In genomic region chr21:29346281-29346680, GRCh38 we compare ENCODE assay signal across 28 cellular contexts. TPM values are rescaled to one million over a fixed set of nuclear protein-coding genes. Genes with fewer than 3 reads are reported as not detected.
DNase-seq lines count a peak whose midpoint lies in the region; ATAC-seq, FAIRE-seq and TF ChIP-seq lines count a peak whose summit lies in the region.
"Had no signal": no experiment of that assay in that cellular context is flagged by ENCODE, and none has a peak within 500 bp of the region (broad histone marks: within the 10 kb centered on the region; RNA-seq: fewer than 3 reads in every experiment).

No MANE protein-coding gene starts in this region.

- H3K27ac ChIP-seq in HepG2 (ENCODE audit: extremely low read length, insufficient read depth, low read length), result no peak overlapping the region
- H3K27ac ChIP-seq in SK-N-SH (ENCODE audit: low read depth in 2 of 2, low read length in 1 of 2), result no peak overlapping the region
- H3K27ac ChIP-seq in heart left ventricle, result no peak overlapping the region
- H3K27ac ChIP-seq: brain microvascular endothelial cell, psoas muscle, transverse colon had no signal

- WGBS in HepG2 (ENCODE audit: low lambda C conversion rate), result 90% methylated on average over 3 of the region's 3 CpGs
- 100% methylated on average over 3 of the region's 3 CpGs for WGBS in SK-N-SH (ENCODE audit: low lambda C conversion rate)
- WGBS in heart left ventricle, 4 donors, result 91 to 99% (median 97%) methylated on average over 3 of the region's 3 CpGs

- BruUV-seq in Calu3 (replicated peaks; lab: Mats Ljungman, UMichigan) (no TSS peak), HepG2 (replicated peaks; lab: Mats Ljungman, UMichigan) (no TSS peak)

- H3K27ac Mint-ChIP-seq in Calu3 (ENCODE audit: unreplicated experiment) (peak overlapping the region; percentile 10), activated B cell treated with CpG ODN at 0.5 μM for 24 hours (peak overlapping the region; percentile 46)
- H3K27ac Mint-ChIP-seq in stimulated activated naive B cell treated with anti-CD40 and anti-IgM and Interleukin-4, amounts not matched to agents 10 μg/mL and 1 μg/mL and 100 μg/mL, for 72 hours, result peak overlapping the region; percentile 82
- H3K27ac Mint-ChIP-seq: activated CD4-positive, alpha-beta memory T cell treated with anti-CD3 and anti-CD28 coated beads for 36 hours had no signal

- intact Hi-C loops in Calu3 (cut with micrococcal nuclease; ENCODE audit: unreplicated experiment) (loop anchor here (5.0 kb wide), 1 partner anchor 254 kb away; no protein-coding TSS in a partner anchor), activated B cell treated with CpG ODN at 0.5 μM for 24 hours (cut with micrococcal nuclease) (no loop called here), HepG2 (cut with micrococcal nuclease; ENCODE audit: unreplicated experiment) (loop anchor here (5.0 to 10.0 kb wide), 2 partner anchors 49 to 81 kb away; partner anchors contain the start of gene BACH1), heart left ventricle (cut with DNase I) (loop anchor here in 5 of 10 donors (5.0 to 10.0 kb wide), 4 partner anchors 44 to 184 kb away; no protein-coding TSS in a partner anchor)

- H4K20me1 ChIP-seq in HepG2 (ENCODE audit: insufficient read depth, low read length), result no peaks in the 10 kb centered on the region
- no peaks in the 10 kb centered on the region for H4K20me1 ChIP-seq in SK-N-SH (ENCODE audit: insufficient read depth)

- in situ Hi-C loops in HepG2 (cut with HindIII; ENCODE audit: extremely low pct_ligation_motif_present, low pct_unique_long_range_greater_than_20kb), result loop anchor here (5.0 kb wide), 1 partner anchor 184 kb away; no protein-coding TSS in a partner anchor

- H3K36me3 ChIP-seq in HepG2 (replicated peaks in 1 of 2; ENCODE audit: control insufficient read depth in 1 of 2, insufficient read depth in 2 of 2, low read length in 2 of 2), result peaks cover 0 to 17% of the 10 kb centered on the region in 2 experiments; a peak in 4 of 5 replicates
- H3K36me3 ChIP-seq in SK-N-SH (replicated peaks in 1 of 2; ENCODE audit: control insufficient read depth in 1 of 2, insufficient read depth in 2 of 2, low read length in 1 of 2), result peaks cover 10 to 12% of the 10 kb centered on the region in 2 experiments
- H3K36me3 ChIP-seq in heart left ventricle, result peaks cover 0 to 24% (median 0%) of the 10 kb centered on the region in 9 donors
- H3K36me3 ChIP-seq: brain microvascular endothelial cell, sigmoid colon, transverse colon had no signal

- H3K4me1 Mint-ChIP-seq in Calu3 (ENCODE audit: low read depth, unreplicated experiment) (peaks cover 12% of the 10 kb centered on the region), activated B cell treated with CpG ODN at 0.5 μM for 24 hours (peaks cover 36% of the 10 kb centered on the region)
- H3K4me1 Mint-ChIP-seq in stimulated activated naive B cell treated with anti-CD40 and anti-IgM and Interleukin-4, amounts not matched to agents 10 μg/mL and 1 μg/mL and 100 μg/mL, for 72 hours, result peaks cover 28 to 36% of the 10 kb centered on the region in 2 donors

- H3K27me3 ChIP-seq in HepG2 (ENCODE audit: control insufficient read depth in 1 of 2, insufficient read depth in 2 of 2, low read length in 2 of 2), result no peaks in the 10 kb centered on the region
- H3K27me3 ChIP-seq in SK-N-SH (ENCODE audit: insufficient read depth), result no peaks in the 10 kb centered on the region
- no peaks in the 10 kb centered on the region for H3K27me3 ChIP-seq in heart left ventricle
- H3K27me3 ChIP-seq: brain microvascular endothelial cell, sigmoid colon, transverse colon had no signal

- no peak overlapping the region for H2AFZ ChIP-seq in HepG2 (ENCODE audit: low read length)
- no peak overlapping the region for H2AFZ ChIP-seq in SK-N-SH (ENCODE audit: low read depth)

- ATAC-seq in activated B cell treated with CpG ODN at 0.5 μM for 24 hours (ENCODE audit: low read depth), result no peak
- ATAC-seq in HepG2, result no peak
- ATAC-seq in stimulated activated naive B cell treated with anti-CD40 and anti-IgM and Interleukin-4, amounts not matched to agents 10 μg/mL and 1 μg/mL and 100 μg/mL, for 72 hours (replicated peaks), result no peak
- ATAC-seq in heart left ventricle, result no peak
- ATAC-seq: activated CD4-positive, CD25-positive, alpha-beta regulatory T cell treated with anti-CD3 and anti-CD28 coated beads, Interleukin-2, amount 50 U/mL, for 24 hours; psoas muscle had no signal

- H3K4me2 ChIP-seq in HepG2 (ENCODE audit: low read depth, low read length) (no peak overlapping the region), SK-N-SH (no peak overlapping the region)

- no peak for FAIRE-seq in HepG2 (lab: Jason Lieb, UNC)
- FAIRE-seq: D721Med had no signal

- TF ChIP-seq EP300 in HepG2 (IDR thresholded peaks at IDR 0.05; ENCODE audit: low read depth in 2 of 2, low read length in 2 of 2), result no peak
- no peak for TF ChIP-seq EP300 in HepG2 (CRISPR knock-in tag; IDR thresholded peaks at IDR 0.05; ENCODE audit: borderline replicate concordance)
- TF ChIP-seq EP300 in SK-N-SH (IDR thresholded peaks at IDR 0.05; ENCODE audit: borderline replicate concordance in 1 of 2, low read depth in 1 of 2, low read length in 1 of 2), result no peak

- TF ChIP-seq POLR2A in HepG2 (IDR thresholded peaks at IDR 0.05; ENCODE audit: insufficient read depth in 1 of 2, low read depth in 2 of 2, low read length in 2 of 2) (no peak), heart left ventricle (IDR thresholded peaks at IDR 0.05) (no peak)

- H3K9me3 ChIP-seq in HepG2 (ENCODE audit: low read length) (no peaks in the 10 kb centered on the region), SK-N-SH (no peaks in the 10 kb centered on the region), heart left ventricle (no peaks in the 10 kb centered on the region)
- H3K9me3 ChIP-seq: psoas muscle, sigmoid colon, transverse colon had no signal

- H3K9me2 ChIP-seq in SK-N-SH, result no peaks in the 10 kb centered on the region

- H3K4me1 ChIP-seq in HepG2 (ENCODE audit: insufficient read depth, low read length) (peaks cover 24% of the 10 kb centered on the region), SK-N-SH (ENCODE audit: control insufficient read depth in 1 of 2, insufficient read depth in 2 of 2, low read depth in 1 of 2, low read length in 1 of 2) (peaks cover 18 to 26% of the 10 kb centered on the region in 2 experiments; a peak in 3 of 4 replicates), heart left ventricle (peaks cover 2 to 64% (median 26%) of the 10 kb centered on the region in 12 donors)

- TF ChIP-seq RAD21 in HepG2 (CRISPR knock-in tag; IDR thresholded peaks at IDR 0.05), result no peak
- no peak for TF ChIP-seq RAD21 in SK-N-SH (IDR thresholded peaks at IDR 0.05; ENCODE audit: low read length)

- DNase-seq in Calu3, result no peak
- no peak for DNase-seq in activated B cell treated with CpG ODN at 0.5 μM for 24 hours
- no peak for DNase-seq in HepG2 (ENCODE audit: low spot score)
- no peak for DNase-seq in stimulated activated naive B cell treated with anti-CD40 and anti-IgM and Interleukin-4, amounts not matched to agents 10 μg/mL and 1 μg/mL and 100 μg/mL, for 72 hours
- DNase-seq in T-helper 1 cell, result no peak
- no peak for DNase-seq in SK-N-SH
- no peak for DNase-seq in heart left ventricle
- DNase-seq: activated CD4-positive, alpha-beta memory T cell treated with anti-CD3 and anti-CD28 coated beads for 36 hours; activated CD8-positive, alpha-beta memory T cell treated with anti-CD3 and anti-CD28 coated beads, Interleukin-2, amount 50 U/mL, for 4 hours; activated naive CD4-positive, alpha-beta T cell treated with anti-CD3 and anti-CD28 coated beads, Interleukin-2, amount 50 U/mL, for 16 hours; amygdala; brain microvascular endothelial cell; hypothalamus; KBM-7; MM.1S; NCI-H2029; NCI-H510A treated with DMSO at 0.1 percent for 48 hours; nucleus accumbens; psoas muscle; RPMI8226; sigmoid colon; stimulated activated CD4-positive, alpha-beta T cell treated with anti-CD3 and anti-CD28 coated beads, Interleukin-12 subunit alpha, Interleukin-12 subunit beta, amount 100 ng/mL, for 4 hours; stimulated activated CD4-positive, alpha-beta T cell treated with anti-CD3 and anti-CD28 coated beads, Interleukin-4, amount 100 ng/mL, for 1 hour; T-helper 2 cell; transverse colon had no signal

- POLR2A ChIA-PET in activated B cell treated with CpG ODN at 0.5 μM for 24 hours (lab: Charles Lee), result no interaction called here
- POLR2A ChIA-PET in HepG2 (lab: Yijun Ruan, JAX), result no interaction called here
- POLR2A ChIA-PET in SK-N-SH (lab: Yijun Ruan, JAX), result no interaction called here

- H3K4me3 Mint-ChIP-seq in Calu3 (ENCODE audit: low read depth, unreplicated experiment), result no peak overlapping the region
- H3K4me3 Mint-ChIP-seq in activated B cell treated with CpG ODN at 0.5 μM for 24 hours, result no peak overlapping the region
- H3K4me3 Mint-ChIP-seq in stimulated activated naive B cell treated with anti-CD40 and anti-IgM and Interleukin-4, amounts not matched to agents 10 μg/mL and 1 μg/mL and 100 μg/mL, for 72 hours, result peak overlapping the region; percentile 4 to 55
- H3K4me3 Mint-ChIP-seq: activated CD4-positive, alpha-beta memory T cell treated with anti-CD3 and anti-CD28 coated beads for 36 hours; activated T-helper 1 cell treated with anti-CD3 and anti-CD28 coated beads, Interleukin-12 subunit alpha, Interleukin-12 subunit beta, Interleukin-2, Interleukin-4 antibody, amounts not matched to agents 30 ng/mL and 10 ng/mL and 1 ng/mL, durations not matched to agents 14 hours and 24 hours and 36 hours had no signal

- CTCF ChIA-PET in Calu3 (lab: Charles Lee), result interaction anchor here (1.0 kb wide), 1 partner anchor 43 kb away, joined by 3 read pairs; no protein-coding TSS in a partner anchor
- CTCF ChIA-PET in activated B cell treated with CpG ODN at 0.5 μM for 24 hours (lab: Charles Lee), result no interaction called here
- CTCF ChIA-PET in HepG2 (lab: Yijun Ruan, JAX; ENCODE audit: low intra/inter-chr PET ratio, low total read pairs), result no interaction called here
- CTCF ChIA-PET in SK-N-SH (lab: Yijun Ruan, JAX), result no interaction called here

- H3K79me2 ChIP-seq in HepG2 (ENCODE audit: insufficient read depth, low read length), result no peaks in the 10 kb centered on the region
- H3K79me2 ChIP-seq in SK-N-SH (ENCODE audit: insufficient read depth), result peaks cover 65% of the 10 kb centered on the region

- H3K27me3 Mint-ChIP-seq in Calu3 (ENCODE audit: unreplicated experiment) (no peaks in the 10 kb centered on the region), activated B cell treated with CpG ODN at 0.5 μM for 24 hours (no peaks in the 10 kb centered on the region)
- no peaks in the 10 kb centered on the region for H3K27me3 Mint-ChIP-seq in stimulated activated naive B cell treated with anti-CD40 and anti-IgM and Interleukin-4, amounts not matched to agents 10 μg/mL and 1 μg/mL and 100 μg/mL, for 72 hours
- H3K27me3 Mint-ChIP-seq: activated CD4-positive, alpha-beta memory T cell treated with anti-CD3 and anti-CD28 coated beads for 36 hours had no signal

- H3K9me3 Mint-ChIP-seq in Calu3 (ENCODE audit: low read depth, unreplicated experiment), result no peaks in the 10 kb centered on the region
- H3K9me3 Mint-ChIP-seq in activated B cell treated with CpG ODN at 0.5 μM for 24 hours, result no peaks in the 10 kb centered on the region
- H3K9me3 Mint-ChIP-seq in stimulated activated naive B cell treated with anti-CD40 and anti-IgM and Interleukin-4, amounts not matched to agents 10 μg/mL and 1 μg/mL and 100 μg/mL, for 72 hours, result peaks cover 0 to 5% of the 10 kb centered on the region in 2 donors
- H3K9me3 Mint-ChIP-seq: activated CD4-positive, alpha-beta memory T cell treated with anti-CD3 and anti-CD28 coated beads for 36 hours; activated T-helper 1 cell treated with anti-CD3 and anti-CD28 coated beads, Interleukin-12 subunit alpha, Interleukin-12 subunit beta, Interleukin-2, Interleukin-4 antibody, amounts not matched to agents 30 ng/mL and 10 ng/mL and 1 ng/mL, durations not matched to agents 14 hours and 24 hours and 36 hours had no signal

- H3K36me3 Mint-ChIP-seq in Calu3 (ENCODE audit: insufficient read depth, unreplicated experiment) (peaks cover 23% of the 10 kb centered on the region), activated B cell treated with CpG ODN at 0.5 μM for 24 hours (ENCODE audit: low read depth) (peaks cover 60% of the 10 kb centered on the region)
- H3K36me3 Mint-ChIP-seq in stimulated activated naive B cell treated with anti-CD40 and anti-IgM and Interleukin-4, amounts not matched to agents 10 μg/mL and 1 μg/mL and 100 μg/mL, for 72 hours, result peaks cover 18 to 45% of the 10 kb centered on the region in 2 donors

- no peak overlapping the region for H3K4me3 ChIP-seq in HepG2 (replicated peaks in 1 of 3; ENCODE audit: insufficient read depth in 1 of 3, low read depth in 2 of 3, low read length in 3 of 3)
- no peak overlapping the region for H3K4me3 ChIP-seq in SK-N-SH (ENCODE audit: low read depth in 2 of 2, low read length in 1 of 2)
- no peak overlapping the region for H3K4me3 ChIP-seq in heart left ventricle
- H3K4me3 ChIP-seq: psoas muscle, sigmoid colon, transverse colon had no signal

- H3K9ac ChIP-seq in HepG2 (ENCODE audit: insufficient read depth, low read depth, low read length) (no peak overlapping the region), SK-N-SH (no peak overlapping the region)

- TF ChIP-seq CTCF in Calu3 (IDR thresholded peaks at IDR 0.05; ENCODE audit: unreplicated experiment) (no peak), activated B cell treated with CpG ODN at 0.5 μM for 24 hours (IDR thresholded peaks at IDR 0.05) (no peak), HepG2 (CRISPR knock-in tag; IDR thresholded peaks at IDR 0.05) (no peak), SK-N-SH (IDR thresholded peaks at IDR 0.05) (no peak), heart left ventricle (IDR thresholded peaks at IDR 0.05) (no peak)

- peaks cover 33% of the 10 kb centered on the region for H3F3A ChIP-seq in SK-N-SH (replicated peaks; ENCODE audit: insufficient read depth)

RNA-seq across cellular contexts. Expression of gene BACH1, which starts 47.6 kb away (rescaled TPM):
- 78.8 and 80.2 TPM in 2 replicates for total RNA-seq in Calu3 (2022)
- total RNA-seq in activated B cell treated with CpG ODN at 0.5 μM for 24 hours, result 141 and 152 TPM in 2 replicates
- 51.7 and 68.9 TPM in 2 replicates for total RNA-seq in HepG2 (2016; rRNA removed; fragmentation: Illumina TruSeq; extraction: Trizol)
- 113 and 125 TPM in 2 replicates for total RNA-seq in HepG2 (2016; cell fraction: cytosol; rRNA removed; fragmentation: Illumina TruSeq; extraction: Trizol; ENCODE audit: low read depth)
- total RNA-seq in HepG2 (2016; cell fraction: insoluble cytoplasmic fraction; rRNA removed; fragmentation: Illumina TruSeq; extraction: Trizol), result 49.5 and 66.2 TPM in 2 replicates
- 187 and 248 TPM in 2 replicates for total RNA-seq in HepG2 (2016; cell fraction: membrane; rRNA removed; fragmentation: Illumina TruSeq; extraction: Trizol)
- total RNA-seq in HepG2 (2016; cell fraction: nucleus; rRNA removed; fragmentation: Illumina TruSeq; extraction: Trizol), result 43.0 and 46.1 TPM in 2 replicates
- 11.9 and 16.5 TPM in 2 replicates for polyA plus RNA-seq in HepG2 (2011; rRNA removed)
- 6.1 and 8.1 TPM in 2 replicates for polyA plus RNA-seq in HepG2 (2011; cell fraction: cytosol; rRNA removed)
- 7.4 and 10.3 TPM in 2 replicates for polyA plus RNA-seq in HepG2 (2011; cell fraction: nucleus; rRNA removed)
- polyA plus RNA-seq in HepG2 (2012), result 19.6 and 28.5 TPM in 2 replicates
- polyA plus RNA-seq in HepG2 (2016; cell fraction: cytosol; fragmentation: Illumina TruSeq; extraction: Trizol; ENCODE audit: low read depth), result 0.31 and 0.51 TPM in 2 replicates
- 17.5 and 19.8 TPM in 2 replicates for polyA plus RNA-seq in HepG2 (2016; cell fraction: insoluble cytoplasmic fraction; fragmentation: Illumina TruSeq; extraction: Trizol; ENCODE audit: low read depth)
- polyA plus RNA-seq in HepG2 (2016; cell fraction: membrane; fragmentation: Illumina TruSeq; extraction: Trizol; ENCODE audit: low read depth), result 2.6 and 3.9 TPM in 2 replicates
- 11.8 and 12.9 TPM in 2 replicates for polyA plus RNA-seq in HepG2 (2016; cell fraction: nucleus; fragmentation: Illumina TruSeq; extraction: Trizol; ENCODE audit: insufficient read depth, low read depth)
- polyA minus RNA-seq in HepG2 (2011; rRNA and poly(A)+ RNA removed; ENCODE audit: low replicate concordance), result 153 and 196 TPM in 2 replicates
- polyA minus RNA-seq in HepG2 (2011; cell fraction: cytosol; rRNA and poly(A)+ RNA removed), result 67.8 and 73.1 TPM in 2 replicates
- polyA minus RNA-seq in HepG2 (2011; cell fraction: nucleus; rRNA and poly(A)+ RNA removed), result 101 and 111 TPM in 2 replicates
- polyA plus RNA-seq in SK-N-SH (2012; rRNA removed), result 18.1 and 21.9 TPM in 2 replicates
- polyA plus RNA-seq in SK-N-SH (2012; cell fraction: cytosol; rRNA removed), result 24.3 and 24.6 TPM in 2 replicates
- 16.9 and 22.0 TPM in 2 replicates for polyA plus RNA-seq in SK-N-SH (2012; cell fraction: nucleus; rRNA removed)
- 10 to 100 TPM; 16.7 to 83.4 (median 40.0) TPM for total RNA-seq in heart left ventricle
- 1 to 10 TPM; 5.3 to 7.3 TPM for polyA plus RNA-seq in heart left ventricle

Comparison
In these comparisons a context has a peak if more than half of its experiments do, and no peak if none do; other contexts are left out.
1. H3K27ac Mint-ChIP-seq: peak in every context shown above with its lines; median percentile 82 in stimulated activated naive B cell treated with anti-CD40 and anti-IgM and Interleukin-4, amounts not matched to agents 10 μg/mL and 1 μg/mL and 100 μg/mL, for 72 hours; 46 in activated B cell treated with CpG ODN at 0.5 μM for 24 hours; 10 in Calu3.
2. H3K4me3 Mint-ChIP-seq: peak in stimulated activated naive B cell treated with anti-CD40 and anti-IgM and Interleukin-4, amounts not matched to agents 10 μg/mL and 1 μg/mL and 100 μg/mL, for 72 hours (2 of 2); none in Calu3 (single experiment) and activated B cell treated with CpG ODN at 0.5 μM for 24 hours (single experiment).